ENCODE assay signal across 35 cellular contexts in genomic region chr4:97665553-97665952, GRCh38.
"Had no signal": no experiment of that assay in that cellular context is flagged by ENCODE, and none has a peak within 500 bp of the region (broad histone marks: within the 10 kb centered on the region; RNA-seq: fewer than 3 reads in every experiment).

No MANE protein-coding gene starts in this region.

- H3K9me3 Mint-ChIP-seq: activated CD4-positive, alpha-beta T cell treated with anti-CD3 and anti-CD28 coated beads, Interleukin-2, amount 10 ng/mL, durations not matched to agents 24 days and 14 days; activated naive CD8-positive, alpha-beta T cell treated with anti-CD3 and anti-CD28 coated beads for 36 hours; activated T-cell treated with anti-CD3 and anti-CD28 coated beads, Interleukin-2, amount 50 U/mL, for 72 hours; activated T-helper 1 cell treated with anti-CD3 and anti-CD28 coated beads, Interleukin-12 subunit alpha, Interleukin-12 subunit beta, Interleukin-2, Interleukin-4 antibody, amounts not matched to agents 30 ng/mL and 10 ng/mL and 1 ng/mL, durations not matched to agents 14 hours and 24 hours and 36 hours; T-helper 1 cell treated with Interleukin-12 subunit alpha and Interleukin-12 subunit beta and Interleukin-4 antibody, amounts not matched to agents 30 μg/mL and 1 μg/mL, for 36 hours had no signal

- H3K27me3 Mint-ChIP-seq: activated B cell treated with CpG ODN at 0.5 μM for 24 hours; activated CD4-positive, alpha-beta memory T cell treated with anti-CD3 and anti-CD28 coated beads for 36 hours; activated CD4-positive, alpha-beta T cell treated with anti-CD3 and anti-CD28 coated beads, Interleukin-2, amount 10 ng/mL, durations not matched to agents 24 days and 14 days; activated CD8-positive, alpha-beta T cell treated with anti-CD3 and anti-CD28 coated beads for 36 hours; activated naive CD8-positive, alpha-beta T cell treated with anti-CD3 and anti-CD28 coated beads for 36 hours; activated T-helper 17 cell treated with anti-CD3 and anti-CD28 coated beads, Interleukin-2, amount 50 U/mL, for 72 hours had no signal

- H3K27ac Mint-ChIP-seq: activated B cell treated with CpG ODN at 0.5 μM for 24 hours; activated CD4-positive, alpha-beta memory T cell treated with anti-CD3 and anti-CD28 coated beads for 36 hours; activated CD4-positive, alpha-beta T cell treated with anti-CD3 and anti-CD28 coated beads, Interleukin-2, amount 10 ng/mL, durations not matched to agents 24 days and 14 days; activated CD8-positive, alpha-beta T cell treated with anti-CD3 and anti-CD28 coated beads for 36 hours; activated naive CD4-positive, alpha-beta T cell treated with anti-CD3 and anti-CD28 coated beads for 36 hours; activated naive CD4-positive, alpha-beta T cell treated with anti-CD3 and anti-CD28 coated beads, Interleukin-2, amount 50 U/mL, for 72 hours; activated naive CD8-positive, alpha-beta T cell treated with anti-CD3 and anti-CD28 coated beads for 36 hours; activated T-cell treated with anti-CD3 and anti-CD28 coated beads, Interleukin-2, amount 50 U/mL, for 72 hours; activated T-helper 1 cell treated with anti-CD3 and anti-CD28 coated beads, Interleukin-12 subunit alpha, Interleukin-12 subunit beta, Interleukin-2, Interleukin-4 antibody, amounts not matched to agents 30 ng/mL and 10 ng/mL and 1 ng/mL, durations not matched to agents 14 hours and 24 hours and 36 hours; activated T-helper 17 cell treated with anti-CD3 and anti-CD28 coated beads, Interleukin-2, amount 50 U/mL, for 72 hours; brain; T-helper 1 cell treated with Interleukin-12 subunit alpha and Interleukin-12 subunit beta and Interleukin-4 antibody, amounts not matched to agents 30 μg/mL and 1 μg/mL, for 36 hours; T-helper 2 cell treated with Interferon-gamma antibody and Interleukin-4, amounts not matched to agents 5 μg/mL and 100 μg/mL, for 36 hours had no signal

- DNase-seq: activated B cell treated with CpG ODN at 0.5 μM for 24 hours; activated CD4-positive, alpha-beta memory T cell treated with anti-CD3 and anti-CD28 coated beads for 36 hours; activated CD4-positive, alpha-beta T cell treated with anti-CD3 and anti-CD28 coated beads for 4 hours; activated CD4-positive, alpha-beta T cell treated with anti-CD3 and anti-CD28 coated beads, Interleukin-2, amount 10 ng/mL, durations not matched to agents 24 days and 14 days; activated CD4-positive, alpha-beta T cell treated with anti-CD3 and anti-CD28 coated beads, Interleukin-2, amount 50 U/mL, for 1 hour; activated CD4-positive, alpha-beta T cell treated with anti-CD3 and anti-CD28 coated beads, Interleukin-2, amount 50 U/mL, for 4 hours; activated CD4-positive, CD25-positive, alpha-beta regulatory T cell treated with anti-CD3 and anti-CD28 coated beads, Interleukin-2, amount 50 U/mL, for 72 hours; activated CD8-positive, alpha-beta memory T cell treated with anti-CD3 and anti-CD28 coated beads, Interleukin-2, amount 50 U/mL, for 4 hours; activated CD8-positive, alpha-beta T cell treated with anti-CD3 and anti-CD28 coated beads for 36 hours; activated effector memory CD4-positive, alpha-beta T cell treated with anti-CD3 and anti-CD28 coated beads, Interleukin-2, amount 50 U/mL, for 16 hours; activated gamma-delta T cell treated with Interleukin-2 at 50 U/mL for 16 hours; activated naive CD4-positive, alpha-beta T cell; activated naive CD4-positive, alpha-beta T cell treated with anti-CD3 and anti-CD28 coated beads for 36 hours; activated naive CD4-positive, alpha-beta T cell treated with anti-CD3 and anti-CD28 coated beads, Interleukin-2, amount 50 U/mL, for 16 hours; activated naive CD8-positive, alpha-beta T cell treated with anti-CD3 and anti-CD28 coated beads for 36 hours; activated T-cell treated with anti-CD3 and anti-CD28 coated beads for 4 hours; activated T-cell treated with anti-CD3 and anti-CD28 coated beads, Interleukin-2, amount 50 U/mL, for 1 hour; activated T-cell treated with anti-CD3 and anti-CD28 coated beads, Interleukin-2, amount 50 U/mL, for 4 hours; activated T-cell treated with anti-CD3 and anti-CD28 coated beads, Interleukin-2, amount 50 U/mL, for 72 hours; amniotic stem cell; central memory CD4-positive, alpha-beta T cell; SW 1271; T-helper 1 cell; T-helper 2 cell; T-helper 9 cell had no signal

- H3K4me1 Mint-ChIP-seq: activated B cell treated with CpG ODN at 0.5 μM for 24 hours; activated CD4-positive, alpha-beta T cell treated with anti-CD3 and anti-CD28 coated beads, Interleukin-2, amount 10 ng/mL, durations not matched to agents 24 days and 14 days; activated naive CD8-positive, alpha-beta T cell treated with anti-CD3 and anti-CD28 coated beads for 36 hours; activated T-helper 17 cell treated with anti-CD3 and anti-CD28 coated beads, Interleukin-2, amount 50 U/mL, for 72 hours; brain had no signal

- ATAC-seq: activated CD8-positive, alpha-beta T cell treated with anti-CD3 and anti-CD28 coated beads for 36 hours; activated naive CD4-positive, alpha-beta T cell treated with anti-CD3 and anti-CD28 coated beads, Interleukin-2, amount 50 U/mL, for 72 hours; activated T-cell treated with anti-CD3 and anti-CD28 coated beads, Interleukin-2, amount 50 U/mL, for 4 hours; activated T-cell treated with anti-CD3 and anti-CD28 coated beads, Interleukin-2, amount 50 U/mL, for 72 hours; activated T-helper 17 cell treated with anti-CD3 and anti-CD28 coated beads, Interleukin-2, amount 50 U/mL, for 72 hours had no signal

- H3K4me3 ChIP-seq: adrenal gland, ascending aorta, cardiac muscle cell had no signal

- H3K36me3 ChIP-seq: adrenal gland, ascending aorta, cardiac muscle cell had no signal

- H3K9me3 ChIP-seq: adrenal gland, ascending aorta had no signal

- H3K27ac ChIP-seq: adrenal gland, ascending aorta, cardiac muscle cell, VCaP had no signal

- H3K4me1 ChIP-seq: adrenal gland, ascending aorta had no signal

- H3K36me3 Mint-ChIP-seq: activated CD4-positive, alpha-beta memory T cell treated with anti-CD3 and anti-CD28 coated beads for 36 hours; activated naive CD4-positive, alpha-beta T cell treated with anti-CD3 and anti-CD28 coated beads, Interleukin-2, amount 50 U/mL, for 72 hours; activated naive CD8-positive, alpha-beta T cell treated with anti-CD3 and anti-CD28 coated beads for 36 hours; brain had no signal

- H3K4me3 Mint-ChIP-seq: activated B cell treated with CpG ODN at 0.5 μM for 24 hours; activated CD4-positive, alpha-beta memory T cell treated with anti-CD3 and anti-CD28 coated beads for 36 hours; activated CD4-positive, alpha-beta T cell treated with anti-CD3 and anti-CD28 coated beads, Interleukin-2, amount 10 ng/mL, durations not matched to agents 24 days and 14 days; activated CD8-positive, alpha-beta T cell treated with anti-CD3 and anti-CD28 coated beads for 36 hours; activated naive CD4-positive, alpha-beta T cell treated with anti-CD3 and anti-CD28 coated beads for 36 hours; activated naive CD8-positive, alpha-beta T cell treated with anti-CD3 and anti-CD28 coated beads for 36 hours; activated T-cell treated with anti-CD3 and anti-CD28 coated beads, Interleukin-2, amount 50 U/mL, for 4 hours; activated T-cell treated with anti-CD3 and anti-CD28 coated beads, Interleukin-2, amount 50 U/mL, for 72 hours; activated T-helper 1 cell treated with anti-CD3 and anti-CD28 coated beads, Interleukin-12 subunit alpha, Interleukin-12 subunit beta, Interleukin-2, Interleukin-4 antibody, amounts not matched to agents 30 ng/mL and 10 ng/mL and 1 ng/mL, durations not matched to agents 14 hours and 24 hours and 36 hours; activated T-helper 17 cell treated with anti-CD3 and anti-CD28 coated beads, Interleukin-2, amount 50 U/mL, for 72 hours; brain; T-helper 1 cell treated with Interleukin-12 subunit alpha and Interleukin-12 subunit beta and Interleukin-4 antibody, amounts not matched to agents 30 μg/mL and 1 μg/mL, for 36 hours; T-helper 2 cell treated with Interferon-gamma antibody and Interleukin-4, amounts not matched to agents 5 μg/mL and 100 μg/mL, for 36 hours had no signal

- H3K27me3 ChIP-seq: adrenal gland, ascending aorta, cardiac muscle cell had no signal
